In genomic region chr2:57893347-57893746, GRCh38 we compare ENCODE assay signal across 26 cellular contexts.
"Had no signal": no experiment of that assay in that cellular context is flagged by ENCODE, and none has a peak within 500 bp of the region (broad histone marks: within the 10 kb centered on the region; RNA-seq: fewer than 3 reads in every experiment).

No MANE protein-coding gene starts in this region.

- H3K9me3 Mint-ChIP-seq: activated B cell treated with CpG ODN at 0.5 μM for 24 hours; activated CD4-positive, alpha-beta memory T cell treated with anti-CD3 and anti-CD28 coated beads for 36 hours; activated CD4-positive, alpha-beta T cell treated with anti-CD3 and anti-CD28 coated beads, Interleukin-2, amount 10 ng/mL, durations not matched to agents 7 days and 5 days; activated naive CD4-positive, alpha-beta T cell treated with anti-CD3 and anti-CD28 coated beads, Interleukin-2, amount 50 U/mL, for 72 hours; activated naive CD8-positive, alpha-beta T cell treated with anti-CD3 and anti-CD28 coated beads, Interleukin-2, amount 50 U/mL, for 24 hours; activated T-cell treated with anti-CD3 and anti-CD28 coated beads, Interleukin-2, amount 50 U/mL, for 4 hours had no signal

- H3K27ac Mint-ChIP-seq: activated CD4-positive, alpha-beta memory T cell treated with anti-CD3 and anti-CD28 coated beads for 36 hours; activated CD4-positive, alpha-beta T cell treated with anti-CD3 and anti-CD28 coated beads, Interleukin-2, amount 10 ng/mL, durations not matched to agents 7 days and 5 days; activated naive CD4-positive, alpha-beta T cell treated with anti-CD3 and anti-CD28 coated beads, Interleukin-2, amount 50 U/mL, for 72 hours; activated naive CD8-positive, alpha-beta T cell treated with anti-CD3 and anti-CD28 coated beads, Interleukin-2, amount 50 U/mL, for 24 hours; T-helper 17 cell had no signal

- H3K27me3 Mint-ChIP-seq: activated B cell treated with CpG ODN at 0.5 μM for 24 hours; activated CD4-positive, alpha-beta memory T cell treated with anti-CD3 and anti-CD28 coated beads for 36 hours; activated naive CD8-positive, alpha-beta T cell treated with anti-CD3 and anti-CD28 coated beads, Interleukin-2, amount 50 U/mL, for 24 hours had no signal

- FAIRE-seq: bronchial epithelial cell had no signal

- DNase-seq: activated B cell treated with CpG ODN at 0.5 μM for 24 hours; activated CD4-positive, alpha-beta memory T cell treated with anti-CD3 and anti-CD28 coated beads for 36 hours; activated CD4-positive, alpha-beta T cell treated with anti-CD3 and anti-CD28 coated beads, Interleukin-2, amount 10 ng/mL, durations not matched to agents 7 days and 5 days; activated CD8-positive, alpha-beta memory T cell treated with anti-CD3 and anti-CD28 coated beads for 24 hours; activated effector memory CD4-positive, alpha-beta T cell treated with anti-CD3 and anti-CD28 coated beads, Interleukin-2, amount 50 U/mL, for 16 hours; activated naive CD4-positive, alpha-beta T cell treated with Interleukin-2 at 50 U/mL for 16 hours; activated naive CD8-positive, alpha-beta T cell treated with anti-CD3 and anti-CD28 coated beads, Interleukin-2, amount 50 U/mL, for 24 hours; activated T-cell treated with anti-CD3 and anti-CD28 coated beads, Interleukin-2, amount 50 U/mL, for 4 hours; amniotic stem cell; body of pancreas; central memory CD4-positive, alpha-beta T cell; NCI-H1092; NCI-H1417; NCI-H1930; NCI-H2107; NCI-H345; NCI-H510A; NCI-H526 treated with DMSO at 0.1 percent for 48 hours; NCI-H82; SHP77; T-helper 17 cell; T-helper 9 cell had no signal

- H3K27me3 ChIP-seq: ascending aorta, body of pancreas had no signal

- H3K4me1 ChIP-seq: ascending aorta, body of pancreas had no signal

- H3K9me3 ChIP-seq: ascending aorta, body of pancreas had no signal

- H3K27ac ChIP-seq: ascending aorta, body of pancreas had no signal

- H3K4me3 Mint-ChIP-seq: activated B cell treated with CpG ODN at 0.5 μM for 24 hours; activated CD4-positive, alpha-beta memory T cell treated with anti-CD3 and anti-CD28 coated beads for 36 hours; activated CD4-positive, alpha-beta T cell treated with anti-CD3 and anti-CD28 coated beads, Interleukin-2, amount 10 ng/mL, durations not matched to agents 7 days and 5 days; activated naive CD8-positive, alpha-beta T cell treated with anti-CD3 and anti-CD28 coated beads, Interleukin-2, amount 50 U/mL, for 24 hours; activated T-cell treated with anti-CD3 and anti-CD28 coated beads, Interleukin-2, amount 50 U/mL, for 4 hours; T-helper 17 cell had no signal

- H3K36me3 Mint-ChIP-seq: activated CD4-positive, alpha-beta memory T cell treated with anti-CD3 and anti-CD28 coated beads for 36 hours; activated naive CD4-positive, alpha-beta T cell treated with anti-CD3 and anti-CD28 coated beads, Interleukin-2, amount 50 U/mL, for 72 hours had no signal

- H3K36me3 ChIP-seq: ascending aorta had no signal

- H3K4me3 ChIP-seq: ascending aorta, body of pancreas had no signal

- ATAC-seq: activated naive CD4-positive, alpha-beta T cell treated with anti-CD3 and anti-CD28 coated beads, Interleukin-2, amount 50 U/mL, for 72 hours; activated naive CD8-positive, alpha-beta T cell treated with anti-CD3 and anti-CD28 coated beads, Interleukin-2, amount 50 U/mL, for 24 hours; activated T-cell treated with anti-CD3 and anti-CD28 coated beads, Interleukin-2, amount 50 U/mL, for 4 hours; body of pancreas; Panc1; T-helper 17 cell had no signal
